ENCODE assay signal across 8 cellular contexts in the genomic region with DNA sequence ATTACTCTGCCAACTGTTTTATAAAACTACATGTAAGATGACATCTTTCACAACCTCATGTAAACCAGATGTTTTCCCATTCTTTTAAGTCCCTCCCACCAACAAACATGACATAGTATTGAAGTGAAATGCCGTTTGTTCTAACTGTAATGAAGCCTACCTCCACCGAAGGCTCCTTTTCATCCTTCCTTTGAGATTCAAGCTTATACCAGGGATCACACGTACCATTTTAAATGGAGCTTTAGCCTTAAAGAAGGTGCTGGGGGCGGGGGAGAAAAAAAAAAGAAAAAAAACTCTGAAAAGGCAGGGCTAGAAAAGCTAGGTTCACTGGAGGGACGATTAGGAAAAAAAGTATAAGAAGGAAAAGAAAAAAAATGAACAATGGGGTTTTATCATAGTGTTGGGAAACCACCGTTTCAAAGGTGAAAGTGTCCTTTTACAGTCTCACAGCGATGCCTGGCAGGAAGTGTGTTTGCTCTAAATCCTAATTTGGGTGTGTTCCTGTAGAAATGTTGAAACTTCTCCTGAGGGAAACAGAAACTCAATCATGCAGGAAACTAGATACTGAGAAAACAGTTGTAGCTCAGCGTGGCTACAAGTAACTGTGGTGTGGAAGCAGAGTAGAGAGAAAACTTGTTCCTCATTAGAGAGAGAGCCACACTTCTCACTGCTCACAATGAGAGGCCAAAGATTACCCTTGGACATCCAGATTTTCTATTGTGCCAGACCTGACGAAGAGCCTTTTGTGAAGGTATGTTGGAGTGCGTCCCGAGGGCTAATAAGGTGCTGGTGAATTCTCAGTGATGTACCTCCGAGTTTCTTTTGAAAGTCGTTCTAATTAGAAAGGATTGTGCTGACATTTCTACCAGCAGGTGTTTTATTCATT. TPM values are rescaled to one million over a fixed set of nuclear protein-coding genes. Genes with fewer than 3 reads are reported as not detected.
DNase-seq lines count a peak whose midpoint lies in the region; ATAC-seq and TF ChIP-seq lines count a peak whose summit lies in the region.

No MANE protein-coding gene starts in this region.

- intact Hi-C loops in activated CD4-positive, alpha-beta memory T cell treated with anti-CD3 and anti-CD28 coated beads for 36 hours (cut with micrococcal nuclease) = loop anchor here (1.0 to 2.0 kb wide), 8 partner anchors 9 to 138 kb away; a partner anchor contains a TSS
- intact Hi-C loops in ovary (cut with DNase I) = no loop called here

- no peak overlapping the region for H3K4me3 ChIP-seq in ovary

- no peaks in the 10 kb centered on the region for H3K4me1 ChIP-seq in ovary (ENCODE audit: insufficient read depth)

- no peak for TF ChIP-seq EP300 in ovary (IDR thresholded peaks at IDR 0.05)

- TF ChIP-seq POLR2A in ovary (IDR thresholded peaks at IDR 0.05) = no peak

- TF ChIP-seq CTCF in ovary (IDR thresholded peaks at IDR 0.05) = no peak

- H3K27ac ChIP-seq in ovary = peak overlapping the region in 1 of 2 donors; percentile 52

- H3K4me3 Mint-ChIP-seq in activated CD4-positive, alpha-beta memory T cell treated with anti-CD3 and anti-CD28 coated beads for 36 hours = peak overlapping the region; percentile 87

- peaks cover 62% of the 10 kb centered on the region for H3K36me3 Mint-ChIP-seq in activated CD4-positive, alpha-beta memory T cell treated with anti-CD3 and anti-CD28 coated beads for 36 hours

- no peaks in the 10 kb centered on the region for H3K36me3 ChIP-seq in ovary

- ATAC-seq in HG02763 (IDR thresholded peaks at IDR 0.05; ENCODE audit: unreplicated experiment) = peak; percentile 97

- no peaks in the 10 kb centered on the region for H3K27me3 ChIP-seq in ovary

- POLR2A ChIA-PET in activated CD4-positive, alpha-beta memory T cell treated with anti-CD3 and anti-CD28 coated beads for 36 hours (lab: Charles Lee) = interaction anchor here (0.9 to 2.5 kb wide), 5 partner anchors 9 to 138 kb away, joined by 3 to 16 read pairs (median 11); a partner anchor contains a TSS

- peaks cover 47% of the 10 kb centered on the region for H3K4me1 Mint-ChIP-seq in activated CD4-positive, alpha-beta memory T cell treated with anti-CD3 and anti-CD28 coated beads for 36 hours (ENCODE audit: low read depth)

- no peaks in the 10 kb centered on the region for H3K9me3 Mint-ChIP-seq in activated CD4-positive, alpha-beta memory T cell treated with anti-CD3 and anti-CD28 coated beads for 36 hours

- CTCF ChIA-PET in activated CD4-positive, alpha-beta memory T cell treated with anti-CD3 and anti-CD28 coated beads for 36 hours (lab: Charles Lee) = interaction anchor here (0.6 to 7.6 kb wide), 7 partner anchors 13 to 137 kb away, joined by 3 to 69 read pairs (median 7); a partner anchor contains a TSS

- WGBS in ovary, 3 donors = 6 to 19% (median 7%) methylated on average over 13 of the region's 13 CpGs

- H3K9me3 ChIP-seq in ovary = no peaks in the 10 kb centered on the region

- peak overlapping the region; percentile 96 for H3K27ac Mint-ChIP-seq in activated CD4-positive, alpha-beta memory T cell treated with anti-CD3 and anti-CD28 coated beads for 36 hours

- DNase-seq in activated gamma-delta T cell treated with anti-CD3 and anti-CD28 coated beads, Interleukin-2, amount 50 U/mL, for 16 hours (ENCODE audit: low read depth) = peak; percentile 16
- DNase-seq in activated gamma-delta T cell (lab: John Stamatoyannopoulos, UW) (no peak), NCI-H2029 (lab: John Stamatoyannopoulos, UW) (peak; percentile 88), fibroblast of gingiva (ENCODE audit: low read depth) (peak; percentile 92), ovary (peak in 3 of 5 donors; percentile 33 to 68 (median 47)), NCI-H82 treated with DMSO at 0.1 percent for 48 hours (lab: John Stamatoyannopoulos, UW; ENCODE audit: unreplicated experiment) (no peak)
- DNase-seq in activated CD4-positive, alpha-beta memory T cell treated with anti-CD3 and anti-CD28 coated beads for 36 hours = peak; percentile 65

- no peaks in the 10 kb centered on the region for H3K27me3 Mint-ChIP-seq in activated CD4-positive, alpha-beta memory T cell treated with anti-CD3 and anti-CD28 coated beads for 36 hours

RNA-seq across cellular contexts. Expression of a gene that starts 37.6 kb away (rescaled TPM):
- 1 to 10 TPM; 9.6 to 9.8 TPM for total RNA-seq in activated CD4-positive, alpha-beta memory T cell treated with anti-CD3 and anti-CD28 coated beads for 36 hours
- 10 to 100 TPM; 15.9 to 20.4 (median 19.3) TPM for total RNA-seq in ovary
- polyA plus RNA-seq in ovary = 10 to 100 TPM; 10.3 to 15.8 TPM

Comparison
In these comparisons a context has a peak if more than half of its experiments do, and no peak if none do; other contexts are left out.
1. DNase-seq: peak in activated gamma-delta T cell treated with anti-CD3 and anti-CD28 coated beads, Interleukin-2, amount 50 U/mL, for 16 hours (single experiment), NCI-H2029 (single experiment), activated CD4-positive, alpha-beta memory T cell treated with anti-CD3 and anti-CD28 coated beads for 36 hours (single experiment), fibroblast of gingiva (single experiment) and ovary (3 of 5); none in activated gamma-delta T cell (single experiment) and NCI-H82 treated with DMSO at 0.1 percent for 48 hours (single experiment).